ENCODE assay signal across 8 cellular contexts in the genomic region with DNA sequence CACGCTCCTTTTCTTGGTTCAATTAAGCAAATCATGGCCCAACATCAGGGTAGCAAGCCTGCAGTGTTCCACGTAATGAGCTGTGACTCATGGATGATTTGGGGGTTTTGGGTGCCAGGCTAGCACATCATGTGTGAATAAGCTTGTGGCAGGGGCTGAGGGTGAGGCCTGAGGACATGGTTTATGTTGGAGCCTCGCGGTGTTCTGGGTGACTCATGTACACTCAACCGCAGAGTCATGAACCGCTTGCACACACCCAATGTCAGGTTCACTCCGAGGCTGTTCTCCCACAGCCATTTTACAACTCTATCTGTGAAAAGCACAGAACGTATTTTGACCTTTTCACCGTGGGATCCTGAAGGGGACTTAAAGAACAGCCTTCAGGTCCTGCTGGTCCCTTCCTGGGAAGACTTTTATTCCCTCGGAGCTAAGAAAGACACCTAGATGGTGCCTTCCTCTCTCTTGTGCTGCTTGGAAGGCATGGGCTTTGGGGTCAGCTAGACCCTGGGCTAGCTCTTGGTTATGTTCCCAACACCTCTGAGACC.
DNase-seq lines count a peak whose midpoint lies in the region; ATAC-seq and TF ChIP-seq lines count a peak whose summit lies in the region.

No MANE protein-coding gene starts in this region.

- no peak for TF ChIP-seq CTCF in fibroblast of the aortic adventitia (IDR thresholded peaks at IDR 0.05; ENCODE audit: insufficient read depth, low read length)

- no peak overlapping the region for H3K4me3 ChIP-seq in fibroblast of the aortic adventitia (ENCODE audit: low read depth, low read length)

- ATAC-seq in HG02870 (IDR thresholded peaks at IDR 0.05; ENCODE audit: unreplicated experiment) (peak; percentile 65), HG03039 (IDR thresholded peaks at IDR 0.05; ENCODE audit: unreplicated experiment) (no peak)

- DNase-seq in activated CD4-positive, alpha-beta T cell treated with anti-CD3 and anti-CD28 coated beads for 48 hours = peak; percentile 30
- DNase-seq in fibroblast of the aortic adventitia (ENCODE audit: low read depth) (peak; percentile 77), hypothalamus (lab: John Stamatoyannopoulos, UW) (no peak), kidney glomerular epithelial cell (lab: John Stamatoyannopoulos, UW) (no peak), SKM-1 (lab: John Stamatoyannopoulos, UW; ENCODE audit: unreplicated experiment) (no peak)
- DNase-seq in stimulated activated CD8-positive, alpha-beta memory T cell treated with anti-CD3 and anti-CD28 coated beads, Interleukin-4, amount 100 ng/mL, for 1 hour (ENCODE audit: low read depth in 2 of 2, low spot score in 1 of 2) = peak; percentile 25 to 38

Comparison
In these comparisons a context has a peak if more than half of its experiments do, and no peak if none do; other contexts are left out.
1. DNase-seq: peak in activated CD4-positive, alpha-beta T cell treated with anti-CD3 and anti-CD28 coated beads for 48 hours (single experiment), fibroblast of the aortic adventitia (single experiment) and stimulated activated CD8-positive, alpha-beta memory T cell treated with anti-CD3 and anti-CD28 coated beads, Interleukin-4, amount 100 ng/mL, for 1 hour (2 of 2); none in hypothalamus (0 of 51), kidney glomerular epithelial cell (single experiment) and SKM-1 (single experiment).